Comparison of ENCODE assay signal across 24 cellular contexts in the genomic region with DNA sequence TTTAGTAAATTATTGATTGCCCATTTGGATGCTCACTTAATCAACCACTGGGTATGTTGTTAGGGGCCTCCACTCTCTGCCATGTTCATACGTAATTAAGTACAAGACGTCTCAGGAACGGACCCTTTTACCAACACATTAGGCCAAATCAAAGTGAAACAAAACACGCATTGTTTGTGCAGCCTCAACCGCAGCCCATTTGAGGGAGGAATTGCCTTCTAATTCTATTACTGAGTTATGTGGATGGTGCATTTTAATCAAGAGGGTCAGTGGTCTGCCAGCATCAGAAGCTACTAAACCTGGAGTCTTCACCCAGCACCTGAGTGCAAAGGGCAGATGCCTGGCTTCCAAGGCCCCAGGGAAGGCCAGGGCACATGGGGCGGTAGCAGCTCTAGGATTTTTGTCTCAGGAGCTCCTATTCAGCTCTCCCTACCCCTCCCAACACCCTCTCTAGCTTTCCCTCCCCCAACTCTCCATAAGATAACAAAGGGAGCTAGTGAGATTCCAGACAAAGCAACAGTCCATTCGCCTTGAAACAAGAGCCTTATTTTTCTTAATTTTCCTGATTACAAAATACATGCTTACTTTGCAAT.
"Had no signal": no experiment of that assay in that cellular context is flagged by ENCODE, and none has a peak within 500 bp of the region (broad histone marks: within the 10 kb centered on the region; RNA-seq: fewer than 3 reads in every experiment).

No MANE protein-coding gene starts in this region.

- H3K4me1 Mint-ChIP-seq: activated CD4-positive, alpha-beta T cell treated with anti-CD3 and anti-CD28 coated beads for 36 hours; immature natural killer cell; natural killer cell; T-cell had no signal

- H3K36me3 ChIP-seq: adrenal gland, ascending aorta, brain microvascular endothelial cell, esophagus squamous epithelium, right lobe of liver, uterus had no signal

- H3K27ac ChIP-seq: adrenal gland, ascending aorta, brain microvascular endothelial cell, epithelial cell of prostate, esophagus squamous epithelium, right lobe of liver, uterus had no signal

- H3K27me3 ChIP-seq: ascending aorta, right lobe of liver had no signal

- ATAC-seq: activated CD4-positive, alpha-beta T cell treated with anti-CD3 and anti-CD28 coated beads for 36 hours; activated T-cell treated with anti-CD3 and anti-CD28 coated beads, Interleukin-2, amount 50 U/mL, for 72 hours; natural killer cell; right lobe of liver; T-cell had no signal

- DNase-seq: activated CD4-positive, alpha-beta T cell treated with anti-CD3 and anti-CD28 coated beads for 36 hours; activated CD4-positive, CD25-positive, alpha-beta regulatory T cell; activated effector memory CD4-positive, alpha-beta T cell treated with Interleukin-2 at 50 U/mL for 16 hours; activated naive CD4-positive, alpha-beta T cell treated with Interleukin-2 at 50 U/mL for 16 hours; activated T-cell treated with anti-CD3 and anti-CD28 coated beads for 4 hours; activated T-cell treated with anti-CD3 and anti-CD28 coated beads, Interleukin-2, amount 50 U/mL, for 72 hours; adrenal gland; brain microvascular endothelial cell; effector CD4-positive, alpha-beta T cell; esophagus squamous epithelium; immature natural killer cell; kidney; mesenchymal stem cell; natural killer cell; right lobe of liver; stimulated activated CD4-positive, alpha-beta T cell treated with anti-CD3 and anti-CD28 coated beads, Interleukin-2, amount 100 ng/mL, for 48 hours; stimulated activated naive CD4-positive, alpha-beta T cell treated with Interleukin-2 at 50 U/mL for 16 hours; T-cell; uterus had no signal

- H3K4me3 ChIP-seq: adrenal gland, ascending aorta, esophagus squamous epithelium, right lobe of liver, uterus had no signal

- H3K4me1 ChIP-seq: adrenal gland, ascending aorta, esophagus squamous epithelium, right lobe of liver, uterus had no signal

- H3K36me3 Mint-ChIP-seq: activated naive CD8-positive, alpha-beta T cell; immature natural killer cell; natural killer cell; T-cell; type B pancreatic cell had no signal

- H3K27ac Mint-ChIP-seq: activated CD4-positive, alpha-beta T cell treated with anti-CD3 and anti-CD28 coated beads for 36 hours; activated naive CD8-positive, alpha-beta T cell; activated T-cell treated with anti-CD3 and anti-CD28 coated beads, Interleukin-2, amount 50 U/mL, for 72 hours; dendritic cell treated with granulocyte-macrophage colony-stimulating factor and Interleukin-4, amounts not matched to agents 40 ng/mL and 50 ng/mL, for 4 days; immature natural killer cell; natural killer cell; T-cell; type B pancreatic cell had no signal

- H3K4me3 Mint-ChIP-seq: activated CD4-positive, alpha-beta T cell treated with anti-CD3 and anti-CD28 coated beads for 36 hours; activated naive CD8-positive, alpha-beta T cell; activated T-cell treated with anti-CD3 and anti-CD28 coated beads, Interleukin-2, amount 50 U/mL, for 72 hours; dendritic cell treated with granulocyte-macrophage colony-stimulating factor and Interleukin-4, amounts not matched to agents 40 ng/mL and 50 ng/mL, for 4 days; immature natural killer cell; natural killer cell; T-cell; type B pancreatic cell had no signal

- H3K9me3 ChIP-seq: adrenal gland, ascending aorta, esophagus squamous epithelium, right lobe of liver, uterus had no signal

- H3K9me3 Mint-ChIP-seq: dendritic cell treated with granulocyte-macrophage colony-stimulating factor and Interleukin-4, amounts not matched to agents 40 ng/mL and 50 ng/mL, for 4 days; immature natural killer cell; natural killer cell; type B pancreatic cell had no signal
